In genomic region chrX:46317158-46317557, GRCh38 we compare ENCODE assay signal across 18 cellular contexts.
DNase-seq lines count a peak whose midpoint lies in the region; ATAC-seq, FAIRE-seq and TF ChIP-seq lines count a peak whose summit lies in the region.
"Had no signal": no experiment of that assay in that cellular context is flagged by ENCODE, and none has a peak within 500 bp of the region (broad histone marks: within the 10 kb centered on the region; RNA-seq: fewer than 3 reads in every experiment).

No MANE protein-coding gene starts in this region.

- peak overlapping the region; percentile 97 for H3K27ac ChIP-seq in Panc1 (ENCODE audit: low read length)
- H3K27ac ChIP-seq: esophagus muscularis mucosa, transverse colon had no signal

- peaks cover 32% of the 10 kb centered on the region for H3K4me1 ChIP-seq in Panc1 (ENCODE audit: control insufficient read depth, insufficient read depth, low read length)
- H3K4me1 ChIP-seq: esophagus muscularis mucosa had no signal

- TF ChIP-seq CTCF in Panc1 (IDR thresholded peaks at IDR 0.05) = no peak

- no peaks in the 10 kb centered on the region for H3K36me3 ChIP-seq in Panc1 (ENCODE audit: control insufficient read depth, insufficient read depth, low read length)
- H3K36me3 ChIP-seq: esophagus muscularis mucosa, transverse colon had no signal

- FAIRE-seq in GM12892 (lab: Jason Lieb, UNC) = peak; percentile 24

- ATAC-seq in Panc1 (peak; percentile 82), esophagus mucosa (peak; percentile 77), GM18511 (IDR thresholded peaks at IDR 0.05; ENCODE audit: unreplicated experiment) (no peak)
- ATAC-seq: sciatic nerve; stimulated activated naive CD8-positive, alpha-beta T cell treated with anti-CD3 and anti-CD28 coated beads, Interleukin-15, Interleukin-2, amounts not matched to agents 100 U/mL and 50 U/mL, for 24 hours had no signal

- DNase-seq in GM12892 (ENCODE audit: insufficient read length) = no peak
- no peak for DNase-seq in Panc1 (ENCODE audit: low read depth, low spot score)
- peak; percentile 87 for DNase-seq in renal cortical epithelial cell (ENCODE audit: low read depth)
- no peak for DNase-seq in NCI-H1092 treated with DMSO at 0.1 percent for 48 hours (lab: John Stamatoyannopoulos, UW)
- DNase-seq in NCI-H1417 treated with DMSO at 0.1 percent for 48 hours (lab: John Stamatoyannopoulos, UW) = no peak
- DNase-seq: activated CD4-positive, alpha-beta T cell treated with anti-CD3 and anti-CD28 coated beads for 48 hours; activated naive CD8-positive, alpha-beta T cell treated with anti-CD3 and anti-CD28 coated beads, Interleukin-2, amount 10 ng/mL, durations not matched to agents 7 days and 5 days; GF-D8; MM.1S; NCI-H187 treated with DMSO at 0.1 percent for 48 hours; NCI-H446; occipital lobe; stimulated activated naive CD8-positive, alpha-beta T cell treated with anti-CD3 and anti-CD28 coated beads, Interleukin-15, Interleukin-2, amounts not matched to agents 100 U/mL and 50 U/mL, for 24 hours; transverse colon had no signal

- POLR2A ChIA-PET in Panc1 (lab: Charles Lee) = no interaction called here

- BruUV-seq in Panc1 (replicated peaks; lab: Mats Ljungman, UMichigan) = no TSS peak

- in situ Hi-C loops in Panc1 (cut with HindIII; ENCODE audit: low pct_unique_long_range_greater_than_20kb, low sequenced_read_pairs) = no loop called here

- TF ChIP-seq POLR2A in GM12892 (IDR thresholded peaks at IDR 0.05; ENCODE audit: low read depth, low read length) = no peak

- H3K9me3 ChIP-seq in Panc1 (ENCODE audit: control insufficient read depth, insufficient read depth, low read depth, low read length) = no peaks in the 10 kb centered on the region
- H3K9me3 ChIP-seq: esophagus muscularis mucosa, transverse colon had no signal

- no peak overlapping the region for H3K4me3 ChIP-seq in Panc1 (ENCODE audit: low read depth in 2 of 2, low read length in 2 of 2)
- H3K4me3 ChIP-seq: esophagus muscularis mucosa, transverse colon had no signal

- no peaks in the 10 kb centered on the region for H3K27me3 ChIP-seq in Panc1 (ENCODE audit: control insufficient read depth, insufficient read depth, low read length)
- H3K27me3 ChIP-seq: esophagus muscularis mucosa, transverse colon had no signal

- CTCF ChIA-PET in Panc1 (lab: Charles Lee) = no interaction called here

- intact Hi-C loops in Panc1 (cut with micrococcal nuclease; ENCODE audit: unreplicated experiment) = no loop called here
